2 cellular contexts compared by ENCODE assay signal in genomic region chr3:11273945-11274344, GRCh38.
TF ChIP-seq lines count a peak whose summit lies in the region.

No MANE protein-coding gene starts in this region.

TF ChIP-seq in WTC11, 78 proteins besides CTCF, POLR2A, EP300 and RAD21 (continued from another document):
- TF ChIP-seq JAZF1 (CRISPR knock-in tag; IDR thresholded peaks at IDR 0.05) (no peak), ZNF138 (CRISPR knock-in tag; conservative IDR thresholded peaks at IDR 0.05) (no peak), ATF2 (CRISPR knock-in tag; IDR thresholded peaks at IDR 0.05; ENCODE audit: borderline replicate concordance, low read depth) (no peak), GRHL2 (CRISPR knock-in tag; IDR thresholded peaks at IDR 0.05; ENCODE audit: insufficient replicate concordance, severe bottlenecking) (no peak), ZNF317 (CRISPR knock-in tag; IDR thresholded peaks at IDR 0.05; ENCODE audit: borderline replicate concordance, low read depth) (no peak), ZNF423 (CRISPR knock-in tag; IDR thresholded peaks at IDR 0.05) (no peak), AFF4 (CRISPR knock-in tag; IDR thresholded peaks at IDR 0.05; ENCODE audit: borderline replicate concordance) (no peak), USF1 (CRISPR knock-in tag; IDR thresholded peaks at IDR 0.05) (no peak), EMX1 (CRISPR knock-in tag; IDR thresholded peaks at IDR 0.05) (no peak), PREB (CRISPR knock-in tag; IDR thresholded peaks at IDR 0.05; ENCODE audit: borderline replicate concordance) (no peak), MAX (CRISPR knock-in tag; IDR thresholded peaks at IDR 0.05) (no peak), NR3C1 (CRISPR knock-in tag; conservative IDR thresholded peaks at IDR 0.05; ENCODE audit: low read depth) (no peak), NR1H2 (CRISPR knock-in tag; IDR thresholded peaks at IDR 0.05) (no peak)
TF ChIP-seq in WTC11: peak in this region for 0.

TF ChIP-seq in liver, 16 proteins besides CTCF, POLR2A, EP300 and RAD21 (continued from another document):
- TF ChIP-seq ATF3 (IDR thresholded peaks at IDR 0.05), result no peak
